In the genomic region with DNA sequence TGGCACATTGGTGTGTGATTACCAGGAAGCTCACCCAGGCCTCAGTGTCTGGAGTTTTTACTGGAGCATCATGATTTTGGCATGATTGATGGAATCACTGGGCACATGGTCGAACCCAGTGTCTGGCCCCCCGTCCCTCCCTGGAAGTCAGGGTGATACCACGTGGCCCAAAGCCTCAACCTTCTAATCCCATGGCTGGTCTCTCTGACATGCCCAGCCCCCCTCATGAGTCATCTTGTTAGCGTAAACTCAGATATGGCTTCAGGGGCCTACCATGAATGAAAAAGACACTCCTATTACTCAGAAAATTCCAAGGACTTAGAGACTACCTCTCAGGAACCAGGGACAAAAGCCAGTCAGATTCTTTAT, we compare ENCODE assay signal across 8 cellular contexts.
DNase-seq lines count a peak whose midpoint lies in the region; ATAC-seq and TF ChIP-seq lines count a peak whose summit lies in the region.

No MANE protein-coding gene starts in this region.

- no peaks in the 10 kb centered on the region for H3K27me3 Mint-ChIP-seq in CD4-positive, CD25-positive, alpha-beta regulatory T cell
- peaks cover 5% of the 10 kb centered on the region for H3K27me3 Mint-ChIP-seq in nephron (ENCODE audit: low read depth)
- peaks cover 2% of the 10 kb centered on the region for H3K27me3 Mint-ChIP-seq in CD8-positive, alpha-beta T cell (ENCODE audit: low read depth)

- no peaks in the 10 kb centered on the region for H3K36me3 ChIP-seq in CD4-positive, CD25-positive, alpha-beta regulatory T cell (ENCODE audit: control insufficient read depth, insufficient read depth, low read length)
- H3K36me3 ChIP-seq in CD8-positive, alpha-beta T cell (ENCODE audit: insufficient read depth, low read length): peaks cover 3% of the 10 kb centered on the region

- CTCF ChIA-PET in CD8-positive, alpha-beta T cell (lab: Charles Lee): no interaction called here

- H3K27me3 ChIP-seq in CD4-positive, CD25-positive, alpha-beta regulatory T cell (ENCODE audit: control insufficient read depth, insufficient read depth, low read length): no peaks in the 10 kb centered on the region
- H3K27me3 ChIP-seq in CD8-positive, alpha-beta T cell (ENCODE audit: insufficient read depth, low read length): no peaks in the 10 kb centered on the region

- H3K4me3 Mint-ChIP-seq in CD4-positive, CD25-positive, alpha-beta regulatory T cell: no peak overlapping the region
- H3K4me3 Mint-ChIP-seq in nephron: no peak overlapping the region
- H3K4me3 Mint-ChIP-seq in CD8-positive, alpha-beta T cell: no peak overlapping the region

- peaks cover 16% of the 10 kb centered on the region for H3K36me3 Mint-ChIP-seq in CD4-positive, CD25-positive, alpha-beta regulatory T cell
- no peaks in the 10 kb centered on the region for H3K36me3 Mint-ChIP-seq in nephron (ENCODE audit: low read depth)
- peaks cover 2% of the 10 kb centered on the region for H3K36me3 Mint-ChIP-seq in CD8-positive, alpha-beta T cell

- no peak for DNase-seq in CD4-positive, CD25-positive, alpha-beta regulatory T cell
- DNase-seq in LoVo (ENCODE audit: low spot score) (peak; percentile 79), dedifferentiated amniotic fluid mesenchymal stem cell (ENCODE audit: extremely low spot score) (peak; percentile 61), SHP77 (lab: John Stamatoyannopoulos, UW) (no peak)
- DNase-seq in stimulated activated naive CD4-positive, alpha-beta T cell (lab: John Stamatoyannopoulos, UW): no peak
- DNase-seq in CD8-positive, alpha-beta T cell: no peak
- DNase-seq in stimulated activated CD4-positive, alpha-beta T cell treated with anti-CD3 and anti-CD28 coated beads, Interleukin-4, amount 100 ng/mL, for 4 hours: no peak

- H3K4me1 ChIP-seq in CD4-positive, CD25-positive, alpha-beta regulatory T cell (ENCODE audit: control insufficient read depth, insufficient read depth, low read length, poor library complexity, severe bottlenecking): peaks cover 42% of the 10 kb centered on the region
- peaks cover 33% of the 10 kb centered on the region for H3K4me1 ChIP-seq in CD8-positive, alpha-beta T cell (ENCODE audit: insufficient read depth, low read length)

- intact Hi-C loops in CD8-positive, alpha-beta T cell (cut with DNase I, micrococcal nuclease): no loop called here

- H3K9me3 ChIP-seq in CD4-positive, CD25-positive, alpha-beta regulatory T cell (ENCODE audit: control insufficient read depth in 2 of 2, low read length in 2 of 2): no peaks in the 10 kb centered on the region
- H3K9me3 ChIP-seq in CD8-positive, alpha-beta T cell (ENCODE audit: low read length): no peaks in the 10 kb centered on the region

- no peak overlapping the region for H3K4me3 ChIP-seq in CD4-positive, CD25-positive, alpha-beta regulatory T cell (ENCODE audit: low read depth, low read length)
- H3K4me3 ChIP-seq in CD8-positive, alpha-beta T cell (ENCODE audit: low read depth, low read length): no peak overlapping the region

- no peak overlapping the region for H3K27ac ChIP-seq in CD4-positive, CD25-positive, alpha-beta regulatory T cell (ENCODE audit: insufficient read depth, low read length, poor library complexity, severe bottlenecking)
- no peak overlapping the region for H3K27ac ChIP-seq in CD8-positive, alpha-beta T cell (ENCODE audit: low read depth, low read length)

- no peak for ATAC-seq in CD4-positive, CD25-positive, alpha-beta regulatory T cell (ENCODE audit: low read depth in 2 of 2)
- no peak for ATAC-seq in CD8-positive, alpha-beta T cell

- peaks cover 5 to 77% (median 43%) of the 10 kb centered on the region in 4 donors for H3K4me1 Mint-ChIP-seq in CD4-positive, CD25-positive, alpha-beta regulatory T cell
- H3K4me1 Mint-ChIP-seq in nephron: peaks cover 71% of the 10 kb centered on the region
- H3K4me1 Mint-ChIP-seq in CD8-positive, alpha-beta T cell (ENCODE audit: low read depth): peaks cover 49% of the 10 kb centered on the region

- POLR2A ChIA-PET in CD8-positive, alpha-beta T cell (lab: Charles Lee): interaction anchor here (1.1 kb wide), 1 partner anchor 11 kb away, joined by 4 read pairs; no protein-coding TSS in a partner anchor

- no peaks in the 10 kb centered on the region for H3K9me3 Mint-ChIP-seq in CD4-positive, CD25-positive, alpha-beta regulatory T cell
- H3K9me3 Mint-ChIP-seq in nephron: no peaks in the 10 kb centered on the region
- H3K9me3 Mint-ChIP-seq in CD8-positive, alpha-beta T cell: no peaks in the 10 kb centered on the region

- peak overlapping the region in 2 of 3 donors; percentile 15 to 17 for H3K27ac Mint-ChIP-seq in CD4-positive, CD25-positive, alpha-beta regulatory T cell
- H3K27ac Mint-ChIP-seq in nephron: peak overlapping the region; percentile 32 to 68 (median 43)
- no peak overlapping the region for H3K27ac Mint-ChIP-seq in CD8-positive, alpha-beta T cell

- no peak for TF ChIP-seq CTCF in nephron (IDR thresholded peaks at IDR 0.05; ENCODE audit: unreplicated experiment in 3 of 3)
- TF ChIP-seq CTCF in CD8-positive, alpha-beta T cell (IDR thresholded peaks at IDR 0.05): no peak

Comparison
In these comparisons a context has a peak if more than half of its experiments do, and no peak if none do; other contexts are left out.
1. DNase-seq: peak in LoVo (single experiment) and dedifferentiated amniotic fluid mesenchymal stem cell (single experiment); none in CD4-positive, CD25-positive, alpha-beta regulatory T cell (0 of 3), stimulated activated naive CD4-positive, alpha-beta T cell (0 of 6), SHP77 (0 of 2), CD8-positive, alpha-beta T cell (0 of 7) and stimulated activated CD4-positive, alpha-beta T cell treated with anti-CD3 and anti-CD28 coated beads, Interleukin-4, amount 100 ng/mL, for 4 hours (0 of 2).